Comparison of ENCODE assay signal across 22 cellular contexts in the genomic region with DNA sequence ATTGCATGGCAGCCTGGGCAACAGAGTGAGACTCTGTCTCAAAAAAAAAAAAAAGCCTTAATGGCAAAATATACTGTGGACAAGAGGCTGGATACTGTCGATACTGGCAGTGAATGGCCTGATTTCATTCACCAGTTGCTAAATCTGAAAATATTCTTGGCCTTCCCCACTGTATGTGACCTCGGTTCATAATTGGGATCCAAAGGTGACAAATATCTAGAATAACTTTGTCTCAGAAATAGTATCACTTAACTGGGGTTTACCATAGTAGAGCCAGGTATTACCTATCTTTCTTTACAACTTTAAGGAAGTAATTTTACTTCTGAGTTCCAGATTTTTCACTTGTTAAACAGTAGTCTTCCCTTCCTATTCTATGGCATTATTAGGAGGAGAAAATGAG. TPM values are rescaled to one million over a fixed set of nuclear protein-coding genes. Genes with fewer than 3 reads are reported as not detected.
DNase-seq lines count a peak whose midpoint lies in the region; ATAC-seq, FAIRE-seq and TF ChIP-seq lines count a peak whose summit lies in the region.
"Had no signal": no experiment of that assay in that cellular context is flagged by ENCODE, and none has a peak within 500 bp of the region (broad histone marks: within the 10 kb centered on the region; RNA-seq: fewer than 3 reads in every experiment).

No MANE protein-coding gene starts in this region.

- no peaks in the 10 kb centered on the region for H4K20me1 ChIP-seq in GM12878 (ENCODE audit: control insufficient read depth, insufficient read depth)

- peaks cover 91% of the 10 kb centered on the region for H3K79me2 ChIP-seq in GM12878 (ENCODE audit: control insufficient read depth, insufficient read depth, low read length)

- H3K4me1 ChIP-seq in GM12878 (ENCODE audit: control insufficient read depth, insufficient read depth, low read length) (no peaks in the 10 kb centered on the region), lower lobe of right lung (peaks cover under 1% of the 10 kb centered on the region)
- H3K4me1 ChIP-seq: BE2C, Caco-2 had no signal

- ATAC-seq in natural killer cell (no peak), HG02852 (IDR thresholded peaks at IDR 0.05; ENCODE audit: unreplicated experiment) (peak; percentile 78), GM12878 (peak; percentile 69), GM21529 (IDR thresholded peaks at IDR 0.05; ENCODE audit: unreplicated experiment) (no peak), lower lobe of right lung (no peak)
- ATAC-seq in natural killer cell treated with Interleukin-12 subunit alpha and Interleukin-12 subunit beta and Interleukin-15 and Interleukin-18, amount 100 ng/mL, for 72 hours: no peak
- no peak for ATAC-seq in activated CD4-positive, alpha-beta T cell treated with anti-CD3 and anti-CD28 coated beads for 36 hours
- ATAC-seq: PC-3, SK-N-SH treated with all-trans-retinoic acid at 6 μM for 48 hours had no signal

- TF ChIP-seq RAD21 in GM12878 (IDR thresholded peaks at IDR 0.05; ENCODE audit: insufficient read depth, low read depth, low read length): no peak

- no peaks in the 10 kb centered on the region for H3K36me3 Mint-ChIP-seq in natural killer cell
- peaks cover 11% of the 10 kb centered on the region for H3K36me3 Mint-ChIP-seq in natural killer cell treated with Interleukin-12 subunit alpha and Interleukin-12 subunit beta and Interleukin-15 and Interleukin-18, amount 100 ng/mL, for 72 hours
- peaks cover 48% of the 10 kb centered on the region for H3K36me3 Mint-ChIP-seq in activated CD4-positive, alpha-beta T cell treated with anti-CD3 and anti-CD28 coated beads for 36 hours (ENCODE audit: low read depth)

- CTCF ChIA-PET in GM12878 (lab: Yijun Ruan, JAX): interaction anchor here (0.7 to 1.7 kb wide), 2 partner anchors 217 to 781 kb away, joined by 3 to 8 read pairs; no protein-coding TSS in a partner anchor
- CTCF ChIA-PET in activated CD4-positive, alpha-beta T cell treated with anti-CD3 and anti-CD28 coated beads for 36 hours (lab: Charles Lee): no interaction called here

- no peak for FAIRE-seq in GM12878 (lab: Jason Lieb, UNC)
- FAIRE-seq: GM12892 had no signal

- no peaks in the 10 kb centered on the region for H3K9me3 Mint-ChIP-seq in natural killer cell
- H3K9me3 Mint-ChIP-seq in natural killer cell treated with Interleukin-12 subunit alpha and Interleukin-12 subunit beta and Interleukin-15 and Interleukin-18, amount 100 ng/mL, for 72 hours: no peaks in the 10 kb centered on the region
- H3K9me3 Mint-ChIP-seq in activated CD4-positive, alpha-beta T cell treated with anti-CD3 and anti-CD28 coated beads for 36 hours (ENCODE audit: low read depth): no peaks in the 10 kb centered on the region
- H3K9me3 Mint-ChIP-seq: CD4-positive, CD25-positive, alpha-beta regulatory T cell had no signal

- BruUV-seq in GM12878 (replicated peaks; lab: Mats Ljungman, UMichigan): no TSS peak

- no peak for DNase-seq in natural killer cell
- DNase-seq in natural killer cell treated with Interleukin-12 subunit alpha and Interleukin-12 subunit beta and Interleukin-15 and Interleukin-18, amount 100 ng/mL, for 72 hours (ENCODE audit: low spot score): no peak
- no peak for DNase-seq in GM12878 (ENCODE audit: low read depth, low spot score)
- no peak for DNase-seq in activated CD4-positive, alpha-beta T cell treated with anti-CD3 and anti-CD28 coated beads for 36 hours
- no peak for DNase-seq in lower lobe of right lung
- DNase-seq: BE2C; Caco-2; CD4-positive, CD25-positive, alpha-beta regulatory T cell; GDM1; HCEC 1CT; KG1; NCI-H1417; NCI-H187 treated with DMSO at 0.1 percent for 48 hours; NCI-H226; NCI-H524; PC-3; RPMI8226; SIG-M5 had no signal

- H3K4me1 Mint-ChIP-seq in natural killer cell: peaks cover 47 to 50% of the 10 kb centered on the region in 2 donors
- peaks cover 30 to 41% of the 10 kb centered on the region in 2 donors for H3K4me1 Mint-ChIP-seq in natural killer cell treated with Interleukin-12 subunit alpha and Interleukin-12 subunit beta and Interleukin-15 and Interleukin-18, amount 100 ng/mL, for 72 hours (ENCODE audit: low read depth in 2 of 2)
- peaks cover 53% of the 10 kb centered on the region for H3K4me1 Mint-ChIP-seq in activated CD4-positive, alpha-beta T cell treated with anti-CD3 and anti-CD28 coated beads for 36 hours

- intact Hi-C loops in natural killer cell (cut with micrococcal nuclease): no loop called here
- intact Hi-C loops in GM12878 (cut with micrococcal nuclease; ENCODE audit: unreplicated experiment): loop anchor here (5.0 kb wide), 1 partner anchor 260 kb away; a partner anchor contains a TSS
- intact Hi-C loops in activated CD4-positive, alpha-beta T cell treated with anti-CD3 and anti-CD28 coated beads for 36 hours (cut with DNase I, micrococcal nuclease): no loop called here
- intact Hi-C loops in lower lobe of right lung (cut with DNase I): no loop called here

- peak overlapping the region; percentile 44; the same call in 1 of the 2 replicates for H3K4me2 ChIP-seq in GM12878 (ENCODE audit: control insufficient read depth, insufficient read depth)

- no peaks in the 10 kb centered on the region for H3K27me3 Mint-ChIP-seq in natural killer cell (ENCODE audit: low read depth in 2 of 2)
- H3K27me3 Mint-ChIP-seq in natural killer cell treated with Interleukin-12 subunit alpha and Interleukin-12 subunit beta and Interleukin-15 and Interleukin-18, amount 100 ng/mL, for 72 hours: no peaks in the 10 kb centered on the region
- no peaks in the 10 kb centered on the region for H3K27me3 Mint-ChIP-seq in activated CD4-positive, alpha-beta T cell treated with anti-CD3 and anti-CD28 coated beads for 36 hours
- H3K27me3 Mint-ChIP-seq: CD4-positive, CD25-positive, alpha-beta regulatory T cell had no signal

- in situ Hi-C loops in GM12878 (cut with MboI): no loop called here

- no peak for TF ChIP-seq CTCF in natural killer cell (IDR thresholded peaks at IDR 0.05)
- TF ChIP-seq CTCF in GM12878 (IDR thresholded peaks at IDR 0.05 in 2 of 3, conservative IDR thresholded peaks at IDR 0.05 in 1 of 3; ENCODE audit: control insufficient read depth in 2 of 3, extremely low read depth in 1 of 3, insufficient read depth in 1 of 3, low read depth in 3 of 3, low read length in 3 of 3): no peak
- TF ChIP-seq CTCF in lower lobe of right lung (IDR thresholded peaks at IDR 0.05): no peak

- H3K27me3 ChIP-seq in GM12878 (replicated peaks in 1 of 2; ENCODE audit: control insufficient read depth in 2 of 2, insufficient read depth in 2 of 2, low read length in 1 of 2) (no peaks in the 10 kb centered on the region), lower lobe of right lung (ENCODE audit: low read depth) (no peaks in the 10 kb centered on the region)
- H3K27me3 ChIP-seq: BE2C had no signal

- no peak for TF ChIP-seq POLR2A in GM12878 (IDR thresholded peaks at IDR 0.05; ENCODE audit: low read depth, low read length)

- H3K27ac ChIP-seq in GM12878 (ENCODE audit: control insufficient read depth, insufficient read depth) (peak overlapping the region; percentile 46), lower lobe of right lung (no peak overlapping the region)

- H3K36me3 ChIP-seq in GM12878 (ENCODE audit: control insufficient read depth in 2 of 2, insufficient read depth in 2 of 2, low read length in 1 of 2): peaks cover 3 to 20% of the 10 kb centered on the region in 2 experiments; a peak in 3 of 4 replicates
- peaks cover 9% of the 10 kb centered on the region for H3K36me3 ChIP-seq in lower lobe of right lung

- SMC1A ChIA-PET in GM12878 (lab: Charles Lee; ENCODE audit: uncharacterized antibody, unreplicated experiment): no interaction called here

- 8% methylated on average over 2 of the region's 2 CpGs for WGBS in GM12878 (ENCODE audit: insufficient coverage, insufficient replicate concordance, low lambda C conversion rate, missing lambda C conversion rate)

- POLR2A ChIA-PET in GM12878 (lab: Charles Lee): no interaction called here
- POLR2A ChIA-PET in activated CD4-positive, alpha-beta T cell treated with anti-CD3 and anti-CD28 coated beads for 36 hours (lab: Charles Lee): no interaction called here

- no peak for TF ChIP-seq EP300 in GM12878 (IDR thresholded peaks at IDR 0.05; ENCODE audit: borderline replicate concordance in 1 of 2, control insufficient read depth in 1 of 2, low read depth in 2 of 2, low read length in 2 of 2)

- no peak overlapping the region for H2AFZ ChIP-seq in GM12878 (ENCODE audit: control insufficient read depth, low read depth, low read length)

- H3K9me3 ChIP-seq in GM12878 (replicated peaks; ENCODE audit: control insufficient read depth, insufficient read depth, low read length) (peaks cover 22% of the 10 kb centered on the region), lower lobe of right lung (no peaks in the 10 kb centered on the region)
- H3K9me3 ChIP-seq: BE2C, Caco-2 had no signal

- RAD21 ChIA-PET in GM12878 (lab: Charles Lee; ENCODE audit: unreplicated experiment): no interaction called here

- H3K27ac Mint-ChIP-seq in natural killer cell: peak overlapping the region; percentile 18 to 26
- no peak overlapping the region for H3K27ac Mint-ChIP-seq in natural killer cell treated with Interleukin-12 subunit alpha and Interleukin-12 subunit beta and Interleukin-15 and Interleukin-18, amount 100 ng/mL, for 72 hours
- no peak overlapping the region for H3K27ac Mint-ChIP-seq in activated CD4-positive, alpha-beta T cell treated with anti-CD3 and anti-CD28 coated beads for 36 hours

- H3K4me3 Mint-ChIP-seq in natural killer cell: no peak overlapping the region
- H3K4me3 Mint-ChIP-seq in natural killer cell treated with Interleukin-12 subunit alpha and Interleukin-12 subunit beta and Interleukin-15 and Interleukin-18, amount 100 ng/mL, for 72 hours: no peak overlapping the region
- no peak overlapping the region for H3K4me3 Mint-ChIP-seq in activated CD4-positive, alpha-beta T cell treated with anti-CD3 and anti-CD28 coated beads for 36 hours

- H3K4me3 ChIP-seq in GM12878 (no peak overlapping the region), lower lobe of right lung (no peak overlapping the region)

- no peak overlapping the region for H3K9ac ChIP-seq in GM12878 (ENCODE audit: control insufficient read depth, insufficient read depth, low read length)

RNA-seq across cellular contexts. Expression of a gene that starts 8.4 kb away (rescaled TPM):
- total RNA-seq in natural killer cell: 10 to 100 TPM; 46.1 to 65.7 (median 47.8) TPM
- 10 to 100 TPM; 45.1 to 63.6 TPM for total RNA-seq in natural killer cell treated with Interleukin-12 subunit alpha and Interleukin-12 subunit beta and Interleukin-15 and Interleukin-18, amount 100 ng/mL, for 72 hours
- 208 and 233 TPM in 2 replicates for total RNA-seq in GM12878 (2013; cell fraction: nucleolus; rRNA removed)
- 33.3 and 41.8 TPM in 2 replicates for total RNA-seq in GM12878 (2014; rRNA removed)
- 43.6 and 44.3 TPM in 2 replicates for total RNA-seq in GM12878 (2014; rRNA removed; fragmentation: Illumina TruSeq; extraction: Trizol)
- total RNA-seq in GM12878 (2021): 45.9 and 54.8 TPM in 2 replicates
- 15.5 TPM for polyA plus RNA-seq in GM12878 (2011; ENCODE audit: low read depth)
- polyA plus RNA-seq in GM12878 (2011; rRNA removed): 74.9 and 102 TPM in 2 replicates
- polyA plus RNA-seq in GM12878 (2011; cell fraction: cytosol; rRNA removed): 35.9 and 38.8 TPM in 2 replicates
- polyA plus RNA-seq in GM12878 (2011; cell fraction: nucleus; rRNA removed): 35.1 and 45.2 TPM in 2 replicates
- 23.9 and 26.9 TPM in 2 replicates for polyA plus RNA-seq in GM12878 (2012)
- 38.8 and 40.7 TPM in 2 replicates for polyA plus RNA-seq in GM12878 (2014; fragmentation: Illumina TruSeq; extraction: Trizol)
- 10 to 100 TPM; 22.6 to 30.6 TPM for polyA plus RNA-seq in GM12878 (2014; fragmentation: Nextera tagmentation; extraction: Ambion mirVana)
- polyA plus RNA-seq in GM12878 (2014; rRNA removed): 32.3 and 41.9 TPM in 2 replicates
- polyA plus RNA-seq in GM12878 (2016; fragmentation: Nextera tagmentation; extraction: Ambion mirVana): 10 to 100 TPM; 67.4 to 69.4 TPM
- 99.2 and 125 TPM in 2 replicates for polyA minus RNA-seq in GM12878 (2011; rRNA and poly(A)+ RNA removed)
- 32.7 and 33.9 TPM in 2 replicates for polyA minus RNA-seq in GM12878 (2011; cell fraction: cytosol; rRNA and poly(A)+ RNA removed)
- polyA minus RNA-seq in GM12878 (2011; cell fraction: nucleus; rRNA and poly(A)+ RNA removed): 51.7 and 64.1 TPM in 2 replicates
- total RNA-seq in activated CD4-positive, alpha-beta T cell treated with anti-CD3 and anti-CD28 coated beads for 36 hours: 10 to 100 TPM; 49.8 to 55.0 TPM
- 20.2 TPM for total RNA-seq in lower lobe of right lung

Comparison
In these comparisons a context has a peak if more than half of its experiments do, and no peak if none do; other contexts are left out.
1. H3K27ac Mint-ChIP-seq: peak in natural killer cell (2 of 2); none in natural killer cell treated with Interleukin-12 subunit alpha and Interleukin-12 subunit beta and Interleukin-15 and Interleukin-18, amount 100 ng/mL, for 72 hours (0 of 2) and activated CD4-positive, alpha-beta T cell treated with anti-CD3 and anti-CD28 coated beads for 36 hours (single experiment).
2. ATAC-seq: peak in HG02852 (single experiment) and GM12878 (single experiment); none in natural killer cell (0 of 3), natural killer cell treated with Interleukin-12 subunit alpha and Interleukin-12 subunit beta and Interleukin-15 and Interleukin-18, amount 100 ng/mL, for 72 hours (0 of 2), GM21529 (single experiment), activated CD4-positive, alpha-beta T cell treated with anti-CD3 and anti-CD28 coated beads for 36 hours (single experiment) and lower lobe of right lung (0 of 2).